Comparison of ENCODE assay signal across 18 cellular contexts in genomic region chr10:132699411-132700167, GRCh38.
DNase-seq lines count a peak whose midpoint lies in the region; ATAC-seq and TF ChIP-seq lines count a peak whose summit lies in the region.
"Had no signal": no experiment of that assay in that cellular context is flagged by ENCODE, and none has a peak within 500 bp of the region (broad histone marks: within the 10 kb centered on the region; RNA-seq: fewer than 3 reads in every experiment).

No MANE protein-coding gene starts in this region.

- CTCF ChIA-PET in activated CD4-positive, alpha-beta T cell treated with anti-CD3 and anti-CD28 coated beads for 36 hours (lab: Charles Lee) = no interaction called here

- peaks cover 16% of the 10 kb centered on the region for H3K36me3 Mint-ChIP-seq in activated CD4-positive, alpha-beta T cell treated with anti-CD3 and anti-CD28 coated beads for 36 hours (ENCODE audit: low read depth)

- no peak overlapping the region for H3K27ac Mint-ChIP-seq in activated CD4-positive, alpha-beta T cell treated with anti-CD3 and anti-CD28 coated beads for 36 hours
- H3K27ac Mint-ChIP-seq: activated naive CD4-positive, alpha-beta T cell treated with anti-CD3 and anti-CD28 coated beads, Interleukin-2, amount 50 U/mL, for 24 hours; CD4-positive, alpha-beta T cell; progenitor cell of endocrine pancreas had no signal

- H3K4ac ChIP-seq in neuronal stem cell (ENCODE audit: low read length) = no peak overlapping the region

- H3K4me3 ChIP-seq in fibroblast of lung (replicated peaks in 1 of 4; ENCODE audit: control extremely low read depth in 1 of 4, insufficient read depth in 1 of 4, low read depth in 3 of 4, low read length in 4 of 4) (no peak overlapping the region), neuronal stem cell (ENCODE audit: low read length in 2 of 2) (no peak overlapping the region), uterus (no peak overlapping the region)
- H3K4me3 ChIP-seq: heart right ventricle had no signal

- H3K36me3 ChIP-seq in fibroblast of lung (ENCODE audit: control insufficient read depth, insufficient read depth, low read length) (no peaks in the 10 kb centered on the region), neuronal stem cell (replicated peaks in 1 of 2; ENCODE audit: control insufficient read depth in 2 of 2, insufficient read depth in 2 of 2, low read length in 2 of 2) (peaks cover 0 to 11% of the 10 kb centered on the region in 2 donors), uterus (no peaks in the 10 kb centered on the region)

- peak overlapping the region; percentile 74 for H3K18ac ChIP-seq in neuronal stem cell (ENCODE audit: low read length)

- H2BK15ac ChIP-seq in neuronal stem cell (ENCODE audit: low read length) = no peak overlapping the region

- H2BK120ac ChIP-seq in neuronal stem cell (ENCODE audit: low read depth, low read length) = no peak overlapping the region

- intact Hi-C loops in uterus (cut with DNase I; ENCODE audit: low total_unique reads) = no loop called here
- intact Hi-C loops in activated CD4-positive, alpha-beta T cell treated with anti-CD3 and anti-CD28 coated beads for 36 hours (cut with DNase I, micrococcal nuclease) = no loop called here

- H3K14ac ChIP-seq in neuronal stem cell (ENCODE audit: low read length) = peak overlapping the region; percentile 38

- no peaks in the 10 kb centered on the region for H3K4me1 Mint-ChIP-seq in activated CD4-positive, alpha-beta T cell treated with anti-CD3 and anti-CD28 coated beads for 36 hours

- no CpG with 5 or more reads among the region's 18 CpGs for WGBS in neuronal stem cell (ENCODE audit: extremely low coverage in 2 of 2, insufficient read length in 2 of 2, insufficient replicate concordance in 1 of 2), 2 donors

- H3K79me2 ChIP-seq in fibroblast of lung (ENCODE audit: control insufficient read depth, insufficient read depth, low read length) = no peaks in the 10 kb centered on the region

- POLR2A ChIA-PET in activated CD4-positive, alpha-beta T cell treated with anti-CD3 and anti-CD28 coated beads for 36 hours (lab: Charles Lee) = no interaction called here

- H2AFZ ChIP-seq in fibroblast of lung (ENCODE audit: low read length) (peak overlapping the region; percentile 66), neuronal stem cell (ENCODE audit: low read length) (no peak overlapping the region)

- H2AK5ac ChIP-seq in neuronal stem cell (ENCODE audit: low read depth, low read length) = no peak overlapping the region

- TF ChIP-seq CTCF in fibroblast of lung (conservative IDR thresholded peaks at IDR 0.05 in 1 of 2, IDR thresholded peaks at IDR 0.05 in 1 of 2; ENCODE audit: low read depth in 1 of 2, low read length in 2 of 2) (no peak), uterus (IDR thresholded peaks at IDR 0.05) (no peak)

- H3K27ac ChIP-seq in fibroblast of lung (ENCODE audit: insufficient read depth, low read length) (peak overlapping the region; percentile 80), neuronal stem cell (replicated peaks; ENCODE audit: low read length) (no peak overlapping the region), uterus (peak overlapping the region; percentile 71)
- H3K27ac ChIP-seq: 22Rv1 had no signal

- H3K4me2 ChIP-seq in fibroblast of lung (ENCODE audit: extremely low read depth, insufficient read depth, low read length) (no peak overlapping the region), neuronal stem cell (ENCODE audit: insufficient read depth, low read length, poor library complexity, severe bottlenecking) (no peak overlapping the region)

- H4K20me1 ChIP-seq in fibroblast of lung (ENCODE audit: control insufficient read depth, extremely low read depth, insufficient read depth, low read length) = no peaks in the 10 kb centered on the region

- peaks cover 2% of the 10 kb centered on the region for H3K9me3 Mint-ChIP-seq in activated CD4-positive, alpha-beta T cell treated with anti-CD3 and anti-CD28 coated beads for 36 hours (ENCODE audit: low read depth)

- no peak for TF ChIP-seq POLR2A in uterus (IDR thresholded peaks at IDR 0.05)

- no peak overlapping the region for H4K8ac ChIP-seq in neuronal stem cell (ENCODE audit: low read depth, low read length)

- H2BK5ac ChIP-seq in neuronal stem cell (ENCODE audit: low read length) = no peak overlapping the region

- peak; percentile 52 for DNase-seq in activated effector memory CD4-positive, alpha-beta T cell treated with anti-CD3 and anti-CD28 coated beads, Interleukin-2, amount 50 U/mL, for 16 hours
- DNase-seq in activated effector memory CD4-positive, alpha-beta T cell treated with Interleukin-2 at 50 U/mL for 16 hours = no peak
- DNase-seq in fibroblast of lung (ENCODE audit: low read depth in 2 of 2) (no peak), neuronal stem cell (ENCODE audit: low spot score) (no peak), uterus (no peak)
- DNase-seq in activated CD4-positive, alpha-beta T cell treated with anti-CD3 and anti-CD28 coated beads for 36 hours = no peak
- DNase-seq: activated CD4-positive, alpha-beta T cell treated with anti-CD3 and anti-CD28 coated beads for 48 hours; activated T-cell treated with anti-CD3 and anti-CD28 coated beads for 4 hours; DND-41; NCI-H146 had no signal

- no peak for ATAC-seq in HG02759 (IDR thresholded peaks at IDR 0.05; ENCODE audit: unreplicated experiment)
- ATAC-seq in HG03442 (IDR thresholded peaks at IDR 0.05; ENCODE audit: unreplicated experiment) = no peak
- ATAC-seq in activated CD4-positive, alpha-beta T cell treated with anti-CD3 and anti-CD28 coated beads for 36 hours = no peak

- peaks cover 7% of the 10 kb centered on the region for H3K4me1 ChIP-seq in fibroblast of lung (ENCODE audit: control insufficient read depth, extremely low read depth, insufficient read depth, low read length)
- H3K4me1 ChIP-seq in neuronal stem cell (ENCODE audit: control insufficient read depth in 2 of 2, insufficient read depth in 1 of 2, low read depth in 1 of 2, low read length in 2 of 2) = peaks cover 0 to 11% of the 10 kb centered on the region in 2 donors
- peaks cover 0 to 4% of the 10 kb centered on the region in 2 donors for H3K4me1 ChIP-seq in uterus

- peak overlapping the region; percentile 65 for H3K9ac ChIP-seq in fibroblast of lung (ENCODE audit: insufficient read depth, low read length)
- no peak overlapping the region for H3K9ac ChIP-seq in neuronal stem cell (ENCODE audit: low read depth, low read length, poor library complexity)

- H3K9me3 ChIP-seq in fibroblast of lung (ENCODE audit: control insufficient read depth, insufficient read depth, low read depth, low read length) (no peaks in the 10 kb centered on the region), neuronal stem cell (replicated peaks in 1 of 2; ENCODE audit: control insufficient read depth in 2 of 2, insufficient read depth in 1 of 2, low read depth in 1 of 2, low read length in 2 of 2) (peaks cover 4 to 15% of the 10 kb centered on the region in 2 donors), uterus (no peaks in the 10 kb centered on the region)

- no peaks in the 10 kb centered on the region for H3K27me3 Mint-ChIP-seq in activated CD4-positive, alpha-beta T cell treated with anti-CD3 and anti-CD28 coated beads for 36 hours
- H3K27me3 Mint-ChIP-seq: activated naive CD4-positive, alpha-beta T cell treated with anti-CD3 and anti-CD28 coated beads, Interleukin-2, amount 50 U/mL, for 24 hours; CD4-positive, alpha-beta T cell; central memory CD8-positive, alpha-beta T cell had no signal

- no peak overlapping the region for H3K4me3 Mint-ChIP-seq in activated CD4-positive, alpha-beta T cell treated with anti-CD3 and anti-CD28 coated beads for 36 hours
- H3K4me3 Mint-ChIP-seq: activated naive CD4-positive, alpha-beta T cell treated with anti-CD3 and anti-CD28 coated beads, Interleukin-2, amount 50 U/mL, for 24 hours; CD4-positive, alpha-beta T cell; central memory CD8-positive, alpha-beta T cell had no signal

- no peaks in the 10 kb centered on the region for H3K27me3 ChIP-seq in fibroblast of lung (ENCODE audit: control insufficient read depth, insufficient read depth, low read length)
- no peaks in the 10 kb centered on the region for H3K27me3 ChIP-seq in neuronal stem cell (ENCODE audit: control insufficient read depth in 3 of 3, insufficient read depth in 3 of 3, low read depth in 1 of 3, low read length in 3 of 3)
- H3K27me3 ChIP-seq in uterus = no peaks in the 10 kb centered on the region
- H3K27me3 ChIP-seq: heart right ventricle had no signal

- H4K91ac ChIP-seq in neuronal stem cell (ENCODE audit: low read depth, low read length, poor library complexity) = no peak overlapping the region

- H2BK12ac ChIP-seq in neuronal stem cell (ENCODE audit: low read length) = no peak overlapping the region

- peaks cover 7% of the 10 kb centered on the region for H3K79me1 ChIP-seq in neuronal stem cell (ENCODE audit: low read depth, low read length)

- H3K23ac ChIP-seq in neuronal stem cell (ENCODE audit: low read depth, low read length, poor library complexity) = no peak overlapping the region
